In the genomic region with DNA sequence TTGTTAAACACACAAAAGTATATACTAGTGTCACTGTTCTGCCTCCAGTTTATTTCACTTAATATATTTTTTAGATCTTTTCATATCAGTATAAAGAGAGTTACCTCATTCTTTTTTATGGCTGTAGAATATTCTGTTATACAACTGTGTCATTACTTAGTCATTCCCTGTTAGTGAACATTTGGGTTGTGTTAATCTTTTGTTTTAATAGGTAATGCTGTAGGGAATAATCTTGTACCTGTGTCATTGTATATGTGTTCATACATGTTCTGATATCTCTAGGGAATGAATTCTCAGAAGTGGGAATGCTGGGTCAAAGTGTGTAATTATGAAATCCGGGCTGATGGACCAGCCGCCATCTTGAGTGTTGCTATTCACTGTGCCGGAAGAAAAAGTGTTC, we compare ENCODE assay signal across 24 cellular contexts.
DNase-seq lines count a peak whose midpoint lies in the region; ATAC-seq, FAIRE-seq and TF ChIP-seq lines count a peak whose summit lies in the region.
"Had no signal": no experiment of that assay in that cellular context is flagged by ENCODE, and none has a peak within 500 bp of the region (broad histone marks: within the 10 kb centered on the region; RNA-seq: fewer than 3 reads in every experiment).

No MANE protein-coding gene starts in this region.

- no peak for TF ChIP-seq CTCF in GM12878 (IDR thresholded peaks at IDR 0.05 in 2 of 3, conservative IDR thresholded peaks at IDR 0.05 in 1 of 3; ENCODE audit: control insufficient read depth in 2 of 3, extremely low read depth in 1 of 3, insufficient read depth in 1 of 3, low read depth in 3 of 3, low read length in 3 of 3)

- H3K36me3 Mint-ChIP-seq in activated CD4-positive, alpha-beta T cell treated with anti-CD3 and anti-CD28 coated beads, Interleukin-2, amount 10 ng/mL, durations not matched to agents 24 days and 14 days (ENCODE audit: low read depth), result peaks cover 45% of the 10 kb centered on the region
- H3K36me3 Mint-ChIP-seq in memory B cell, result peaks cover 53% of the 10 kb centered on the region

- no peaks in the 10 kb centered on the region for H3K27me3 Mint-ChIP-seq in activated CD4-positive, alpha-beta T cell treated with anti-CD3 and anti-CD28 coated beads, Interleukin-2, amount 10 ng/mL, durations not matched to agents 24 days and 14 days
- H3K27me3 Mint-ChIP-seq in memory B cell, result no peaks in the 10 kb centered on the region
- H3K27me3 Mint-ChIP-seq: CD8-positive, alpha-beta memory T cell had no signal

- H3K27ac ChIP-seq in GM12878 (ENCODE audit: control insufficient read depth, insufficient read depth), result peak overlapping the region; percentile 40
- H3K27ac ChIP-seq in aorta (ENCODE audit: low read depth in 1 of 2, low read length in 2 of 2), result no peak overlapping the region
- H3K27ac ChIP-seq: 22Rv1 had no signal

- no peaks in the 10 kb centered on the region for H4K20me1 ChIP-seq in GM12878 (ENCODE audit: control insufficient read depth, insufficient read depth)

- no peak for TF ChIP-seq RAD21 in GM12878 (IDR thresholded peaks at IDR 0.05; ENCODE audit: insufficient read depth, low read depth, low read length)

- no peak for FAIRE-seq in GM12878 (lab: Jason Lieb, UNC)
- FAIRE-seq: K562 had no signal

- no peak overlapping the region for H3K9ac ChIP-seq in GM12878 (ENCODE audit: control insufficient read depth, insufficient read depth, low read length)

- H3K79me2 ChIP-seq in GM12878 (ENCODE audit: control insufficient read depth, insufficient read depth, low read length), result peaks cover 2% of the 10 kb centered on the region

- no peak overlapping the region for H3K27ac Mint-ChIP-seq in activated CD4-positive, alpha-beta T cell treated with anti-CD3 and anti-CD28 coated beads, Interleukin-2, amount 10 ng/mL, durations not matched to agents 24 days and 14 days
- peak overlapping the region; percentile 95 for H3K27ac Mint-ChIP-seq in memory B cell
- H3K27ac Mint-ChIP-seq: CD8-positive, alpha-beta memory T cell had no signal

- H3K27me3 ChIP-seq in GM12878 (replicated peaks in 1 of 2; ENCODE audit: control insufficient read depth in 2 of 2, insufficient read depth in 2 of 2, low read length in 1 of 2) (no peaks in the 10 kb centered on the region), aorta (ENCODE audit: control insufficient read depth in 1 of 2, insufficient read depth in 2 of 2, low read length in 1 of 2) (no peaks in the 10 kb centered on the region)
- H3K27me3 ChIP-seq: MG63 had no signal

- H3K36me3 ChIP-seq in GM12878 (ENCODE audit: control insufficient read depth in 2 of 2, insufficient read depth in 2 of 2, low read length in 1 of 2) (peaks cover 3 to 14% of the 10 kb centered on the region in 2 experiments; a peak in 3 of 4 replicates), aorta (ENCODE audit: control insufficient read depth in 1 of 2, insufficient read depth in 2 of 2, low read length in 1 of 2) (peaks cover 0 to 11% of the 10 kb centered on the region in 2 donors)

- ATAC-seq in GM12878 (no peak), memory B cell (ENCODE audit: low read depth) (no peak), aorta (ENCODE audit: low FRiP score) (no peak), HG03342 (IDR thresholded peaks at IDR 0.05; ENCODE audit: unreplicated experiment) (no peak)
- ATAC-seq: K562, Panc1, SK-N-SH treated with all-trans-retinoic acid at 6 μM for 48 hours had no signal

- intact Hi-C loops in activated CD4-positive, alpha-beta T cell treated with anti-CD3 and anti-CD28 coated beads, Interleukin-2, amount 10 ng/mL, durations not matched to agents 24 days and 14 days (cut with micrococcal nuclease), result no loop called here
- intact Hi-C loops in GM12878 (cut with micrococcal nuclease; ENCODE audit: unreplicated experiment) (no loop called here), aorta (cut with DNase I) (no loop called here)

- H3K4me2 ChIP-seq in GM12878 (ENCODE audit: control insufficient read depth, insufficient read depth), result peak overlapping the region; percentile 30

- RAD21 ChIA-PET in GM12878 (lab: Charles Lee; ENCODE audit: unreplicated experiment), result interaction anchor here (1.5 kb wide), 1 partner anchor 11 kb away, joined by 4 read pairs; no protein-coding TSS in a partner anchor

- H2AFZ ChIP-seq in GM12878 (ENCODE audit: control insufficient read depth, low read depth, low read length), result no peak overlapping the region

- in situ Hi-C loops in GM12878 (cut with MboI), result no loop called here

- SMC1A ChIA-PET in GM12878 (lab: Charles Lee; ENCODE audit: uncharacterized antibody, unreplicated experiment), result interaction anchor here (0.8 to 5.8 kb wide), 2 partner anchors 12 to 15 kb away, joined by 3 to 39 read pairs; no protein-coding TSS in a partner anchor

- CTCF ChIA-PET in GM12878 (lab: Yijun Ruan, JAX), result interaction anchor here (0.7 to 3.1 kb wide), 2 partner anchors 13 to 14 kb away, joined by 3 to 8 read pairs; no protein-coding TSS in a partner anchor

- 21% methylated on average over 3 of the region's 3 CpGs for WGBS in GM12878 (ENCODE audit: insufficient coverage, insufficient replicate concordance, low lambda C conversion rate, missing lambda C conversion rate)
- 96 to 97% methylated on average over 3 of the region's 3 CpGs for WGBS in aorta, 2 donors

- DNase-seq in activated CD4-positive, alpha-beta T cell treated with anti-CD3 and anti-CD28 coated beads, Interleukin-2, amount 10 ng/mL, durations not matched to agents 24 days and 14 days, result peak; percentile 17
- DNase-seq in activated CD4-positive, alpha-beta T cell treated with anti-CD3 and anti-CD28 coated beads for 1 hour, result no peak
- DNase-seq in GM12878 (ENCODE audit: low read depth, low spot score), result no peak
- no peak for DNase-seq in memory B cell (ENCODE audit: low spot score in 2 of 2)
- no peak for DNase-seq in HUDEP-2 (lab: John Stamatoyannopoulos, UW; ENCODE audit: unreplicated experiment in 76 of 76)
- no peak for DNase-seq in aorta
- DNase-seq in NCI-H1694 (lab: John Stamatoyannopoulos, UW), result no peak
- DNase-seq: C1 segment of cervical spinal cord; Calu3; CD8-positive, alpha-beta memory T cell; DMS153; GOT3; HCEC 1CT; MG63; NCI-H1417; NCI-H187; NCI-H446; NCI-H526; SIG-M5 had no signal

- H3K4me3 Mint-ChIP-seq in activated CD4-positive, alpha-beta T cell treated with anti-CD3 and anti-CD28 coated beads, Interleukin-2, amount 10 ng/mL, durations not matched to agents 24 days and 14 days, result no peak overlapping the region
- H3K4me3 Mint-ChIP-seq in memory B cell, result no peak overlapping the region
- H3K4me3 Mint-ChIP-seq: CD8-positive, alpha-beta memory T cell had no signal

- H3K9me3 ChIP-seq in GM12878 (replicated peaks; ENCODE audit: control insufficient read depth, insufficient read depth, low read length), result peaks cover 7% of the 10 kb centered on the region; the same call in 2 of the 3 replicates
- H3K9me3 ChIP-seq in aorta (ENCODE audit: control insufficient read depth, low read length), result peaks cover 2% of the 10 kb centered on the region

- H3K4me1 ChIP-seq in GM12878 (ENCODE audit: control insufficient read depth, insufficient read depth, low read length) (peaks cover 44% of the 10 kb centered on the region), aorta (ENCODE audit: control insufficient read depth in 1 of 2, insufficient read depth in 2 of 2, low read length in 2 of 2) (no peaks in the 10 kb centered on the region)

- H3K9me3 Mint-ChIP-seq in activated CD4-positive, alpha-beta T cell treated with anti-CD3 and anti-CD28 coated beads, Interleukin-2, amount 10 ng/mL, durations not matched to agents 24 days and 14 days, result peaks cover 23% of the 10 kb centered on the region
- peaks cover 5% of the 10 kb centered on the region for H3K9me3 Mint-ChIP-seq in memory B cell

- peaks cover 27% of the 10 kb centered on the region for H3K4me1 Mint-ChIP-seq in activated CD4-positive, alpha-beta T cell treated with anti-CD3 and anti-CD28 coated beads, Interleukin-2, amount 10 ng/mL, durations not matched to agents 24 days and 14 days
- peaks cover 59% of the 10 kb centered on the region for H3K4me1 Mint-ChIP-seq in memory B cell
- H3K4me1 Mint-ChIP-seq: CD8-positive, alpha-beta memory T cell had no signal

- no peak for TF ChIP-seq POLR2A in GM12878 (IDR thresholded peaks at IDR 0.05; ENCODE audit: low read depth, low read length)

- H3K4me3 ChIP-seq in GM12878, result peak overlapping the region; percentile 30; the same call in 1 of the 2 replicates
- H3K4me3 ChIP-seq in aorta (ENCODE audit: low read length in 2 of 2), result no peak overlapping the region
- H3K4me3 ChIP-seq: K562, MG63 had no signal

- TF ChIP-seq EP300 in GM12878 (IDR thresholded peaks at IDR 0.05; ENCODE audit: borderline replicate concordance in 1 of 2, control insufficient read depth in 1 of 2, low read depth in 2 of 2, low read length in 2 of 2), result no peak

- BruUV-seq in GM12878 (replicated peaks; lab: Mats Ljungman, UMichigan), result no TSS peak

- POLR2A ChIA-PET in GM12878 (lab: Charles Lee), result no interaction called here

TF ChIP-seq in GM12878, 131 proteins besides CTCF, POLR2A, EP300 and RAD21:
- TF ChIP-seq YY1 (IDR thresholded peaks at IDR 0.05; ENCODE audit: low read depth, low read length), result 0 out of 2 replicates have a peak, but pooled peaks have one; percentile 12
- no peak for TF ChIP-seq SPI1 (IDR thresholded peaks at IDR 0.05; ENCODE audit: borderline replicate concordance, insufficient read depth, low read depth, low read length)
